32 cellular contexts compared by ENCODE assay signal in genomic region chr11:111356660-111357048, GRCh38. TPM values are rescaled to one million over a fixed set of nuclear protein-coding genes. Genes with fewer than 3 reads are reported as not detected.
"Had no signal": no experiment of that assay in that cellular context is flagged by ENCODE, and none has a peak within 500 bp of the region (broad histone marks: within the 10 kb centered on the region; RNA-seq: fewer than 3 reads in every experiment).

No MANE protein-coding gene starts in this region.

- H3K36me3 ChIP-seq: colonic mucosa, gastrocnemius medialis, left lung, suprapubic skin, transverse colon, upper lobe of right lung, uterus had no signal

- H3K9me3 Mint-ChIP-seq: dendritic cell treated with granulocyte-macrophage colony-stimulating factor and Interleukin-4, amounts not matched to agents 40 ng/mL and 50 ng/mL, for 4 days; endodermal cell; naive thymus-derived CD8-positive, alpha-beta T cell; nephron progenitor cell; stimulated activated naive B cell treated with anti-CD40 and anti-IgM and Interleukin-4, amounts not matched to agents 10 μg/mL and 1 μg/mL and 100 μg/mL, for 72 hours; stimulated activated naive CD8-positive, alpha-beta T cell treated with anti-CD3 and anti-CD28 coated beads, Interleukin-15, Interleukin-2, amounts not matched to agents 100 ng/mL and 50 ng/mL, for 24 hours had no signal

- DNase-seq: colonic mucosa; effector CD8-positive, alpha-beta T cell; endodermal cell; foreskin fibroblast; gastrocnemius medialis; left cardiac atrium; left lung; mesendoderm; midbrain; naive thymus-derived CD8-positive, alpha-beta T cell; nephron progenitor cell; nucleus accumbens; psoas muscle; right cardiac atrium; spleen; stimulated activated CD4-positive, alpha-beta T cell treated with anti-CD3 and anti-CD28 coated beads, Interleukin-4, amount 100 ng/mL, for 4 hours; stimulated activated naive B cell treated with anti-CD40 and anti-IgM and Interleukin-4, amounts not matched to agents 10 μg/mL and 1 μg/mL and 100 μg/mL, for 72 hours; transverse colon; upper lobe of right lung; uterus had no signal

- H3K4me3 ChIP-seq: colonic mucosa, gastrocnemius medialis, left lung, psoas muscle, skin epidermis, spleen, suprapubic skin, transverse colon, upper lobe of right lung, uterus had no signal

- H3K36me3 Mint-ChIP-seq: naive thymus-derived CD8-positive, alpha-beta T cell had no signal

- H3K4me1 ChIP-seq: colonic mucosa, gastrocnemius medialis, left lung, psoas muscle, upper lobe of right lung had no signal

- H3K27me3 Mint-ChIP-seq: dendritic cell treated with granulocyte-macrophage colony-stimulating factor and Interleukin-4, amounts not matched to agents 40 ng/mL and 50 ng/mL, for 4 days; naive thymus-derived CD8-positive, alpha-beta T cell; stimulated activated naive B cell treated with anti-CD40 and anti-IgM and Interleukin-4, amounts not matched to agents 10 μg/mL and 1 μg/mL and 100 μg/mL, for 72 hours; stimulated activated naive CD8-positive, alpha-beta T cell treated with anti-CD3 and anti-CD28 coated beads, Interleukin-15, Interleukin-2, amounts not matched to agents 100 ng/mL and 50 ng/mL, for 24 hours had no signal

- H3K27ac Mint-ChIP-seq: dendritic cell treated with granulocyte-macrophage colony-stimulating factor and Interleukin-4, amounts not matched to agents 40 ng/mL and 50 ng/mL, for 4 days; endodermal cell; naive thymus-derived CD8-positive, alpha-beta T cell; nephron progenitor cell; stimulated activated naive CD8-positive, alpha-beta T cell treated with anti-CD3 and anti-CD28 coated beads, Interleukin-15, Interleukin-2, amounts not matched to agents 100 ng/mL and 50 ng/mL, for 24 hours had no signal

- H3K4me3 Mint-ChIP-seq: dendritic cell treated with granulocyte-macrophage colony-stimulating factor and Interleukin-4, amounts not matched to agents 40 ng/mL and 50 ng/mL, for 4 days; endodermal cell; naive thymus-derived CD8-positive, alpha-beta T cell; nephron progenitor cell; stimulated activated naive B cell treated with anti-CD40 and anti-IgM and Interleukin-4, amounts not matched to agents 10 μg/mL and 1 μg/mL and 100 μg/mL, for 72 hours; stimulated activated naive CD8-positive, alpha-beta T cell treated with anti-CD3 and anti-CD28 coated beads, Interleukin-15, Interleukin-2, amounts not matched to agents 100 ng/mL and 50 ng/mL, for 24 hours had no signal

- H3K27me3 ChIP-seq: colonic mucosa, gastrocnemius medialis, left lung, spleen, suprapubic skin, transverse colon, upper lobe of right lung, uterus had no signal

- H3K27ac ChIP-seq: colonic mucosa, epithelial cell of prostate, gastrocnemius medialis, left lung, psoas muscle, suprapubic skin, transverse colon, upper lobe of right lung, uterus had no signal

- H3K9me3 ChIP-seq: colonic mucosa, gastrocnemius medialis, left lung, psoas muscle, spleen, suprapubic skin, transverse colon, upper lobe of right lung, uterus had no signal

- ATAC-seq: esophagus mucosa; gastrocnemius medialis; left cardiac atrium; left lung; naive thymus-derived CD8-positive, alpha-beta T cell; psoas muscle; right cardiac atrium; stimulated activated naive B cell treated with anti-CD40 and anti-IgM and Interleukin-4, amounts not matched to agents 10 μg/mL and 1 μg/mL and 100 μg/mL, for 72 hours; upper lobe of right lung had no signal

RNA-seq across cellular contexts. Expression of gene POU2AF1, which starts 22.4 kb away (rescaled TPM):
- total RNA-seq: glomerular endothelial cell, kidney epithelial cell, lung microvascular endothelial cell, osteocyte, renal cortical epithelial cell, suprapubic skin had no signal

RNA-seq across cellular contexts. Expression of gene POU2AF3, which starts 58.3 kb away (rescaled TPM):
- total RNA-seq: glomerular endothelial cell; lower leg skin; lung microvascular endothelial cell; naive thymus-derived CD8-positive, alpha-beta T cell; osteocyte; renal cortical epithelial cell had no signal
